ENCODE assay signal across 17 cellular contexts in the genomic region with DNA sequence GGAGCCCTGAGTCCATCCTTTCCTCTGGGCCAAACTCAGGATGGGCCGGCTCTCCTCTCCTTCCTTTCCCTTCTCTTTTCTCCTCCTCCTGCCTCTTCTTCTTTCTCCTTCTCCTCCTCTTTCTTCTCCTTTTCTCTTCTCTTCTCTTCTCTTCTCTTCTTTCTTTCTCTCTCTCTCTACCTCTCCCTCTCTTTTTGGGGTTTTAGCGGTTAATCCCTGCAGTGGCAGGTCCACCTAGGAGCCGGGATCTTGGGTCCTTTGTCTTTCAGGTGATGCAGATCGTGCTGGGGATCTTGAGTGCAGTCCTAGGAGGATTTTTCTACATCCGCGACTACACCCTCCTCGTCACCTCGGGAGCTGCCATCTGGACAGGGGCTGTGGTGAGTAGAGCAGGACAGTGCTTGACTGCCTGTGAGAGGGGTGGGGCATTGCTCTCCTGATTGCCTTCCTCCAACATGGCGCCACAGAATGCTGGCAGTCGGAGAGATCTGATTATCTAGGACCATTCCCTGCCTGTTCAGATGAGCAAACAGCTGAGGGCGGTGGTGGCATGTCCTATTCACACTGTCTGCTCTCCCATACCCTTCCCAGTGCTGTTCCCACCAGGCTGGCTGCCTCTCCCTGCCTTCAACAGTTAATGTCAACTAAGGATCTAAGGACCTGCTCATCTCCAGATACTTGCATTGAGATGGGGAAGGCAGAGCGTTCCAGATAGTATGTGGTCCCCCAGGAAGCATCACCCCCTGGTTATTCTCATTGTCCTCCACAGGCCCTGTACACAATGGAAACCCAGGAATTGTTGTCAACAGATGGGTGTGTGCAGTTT. TPM values are rescaled to one million over a fixed set of nuclear protein-coding genes. Genes with fewer than 3 reads are reported as not detected.
DNase-seq lines count a peak whose midpoint lies in the region; ATAC-seq and TF ChIP-seq lines count a peak whose summit lies in the region.
"Had no signal": no experiment of that assay in that cellular context is flagged by ENCODE, and none has a peak within 500 bp of the region (broad histone marks: within the 10 kb centered on the region; RNA-seq: fewer than 3 reads in every experiment).

No MANE protein-coding gene starts in this region.

- peak overlapping the region; percentile 33 for H3K27ac Mint-ChIP-seq in activated naive CD8-positive, alpha-beta T cell treated with anti-CD3 and anti-CD28 coated beads, Interleukin-2, amount 10 ng/mL, durations not matched to agents 7 days and 5 days
- H3K27ac Mint-ChIP-seq: activated CD8-positive, alpha-beta memory T cell treated with anti-CD3 and anti-CD28 coated beads, Interleukin-2, amount 10 ng/mL, durations not matched to agents 7 days and 5 days had no signal

- H3K27me3 ChIP-seq in breast epithelium (peaks cover 2 to 21% of the 10 kb centered on the region in 2 donors), mammary epithelial cell (ENCODE audit: insufficient read depth, low read length) (peaks cover 33% of the 10 kb centered on the region), mucosa of rectum (ENCODE audit: control insufficient read depth in 2 of 2, insufficient read depth in 2 of 2, low read length in 2 of 2) (no peaks in the 10 kb centered on the region), transverse colon (peaks cover 18% of the 10 kb centered on the region)

- H3K9ac ChIP-seq in mammary epithelial cell (ENCODE audit: insufficient read depth, low read length) (no peak overlapping the region), mucosa of rectum (ENCODE audit: low read depth in 1 of 2, low read length in 2 of 2) (peak overlapping the region; percentile 88 to 97)

- no peak for TF ChIP-seq EP300 in transverse colon (IDR thresholded peaks at IDR 0.05; ENCODE audit: low read depth)

- H3K4me1 ChIP-seq in breast epithelium (no peaks in the 10 kb centered on the region), mammary epithelial cell (ENCODE audit: insufficient read depth, low read length) (no peaks in the 10 kb centered on the region), mucosa of rectum (ENCODE audit: control insufficient read depth in 2 of 2, insufficient read depth in 2 of 2, low read length in 2 of 2) (peaks cover 22 to 30% of the 10 kb centered on the region in 2 donors), transverse colon (peaks cover 10 to 47% (median 33%) of the 10 kb centered on the region in 4 donors)

- POLR2A ChIA-PET in activated naive CD8-positive, alpha-beta T cell treated with anti-CD3 and anti-CD28 coated beads, Interleukin-2, amount 10 ng/mL, durations not matched to agents 7 days and 5 days (lab: Charles Lee), result no interaction called here

- H3K4me3 Mint-ChIP-seq in activated naive CD8-positive, alpha-beta T cell treated with anti-CD3 and anti-CD28 coated beads, Interleukin-2, amount 10 ng/mL, durations not matched to agents 7 days and 5 days, result no peak overlapping the region
- H3K4me3 Mint-ChIP-seq: activated CD8-positive, alpha-beta memory T cell treated with anti-CD3 and anti-CD28 coated beads, Interleukin-2, amount 10 ng/mL, durations not matched to agents 7 days and 5 days had no signal

- H3K27me3 Mint-ChIP-seq in activated naive CD8-positive, alpha-beta T cell treated with anti-CD3 and anti-CD28 coated beads, Interleukin-2, amount 10 ng/mL, durations not matched to agents 7 days and 5 days, result peaks cover 59% of the 10 kb centered on the region

- no peak for ATAC-seq in activated naive CD8-positive, alpha-beta T cell treated with anti-CD3 and anti-CD28 coated beads, Interleukin-2, amount 10 ng/mL, durations not matched to agents 7 days and 5 days (ENCODE audit: low read depth)
- no peak for ATAC-seq in HG02763 (IDR thresholded peaks at IDR 0.05; ENCODE audit: unreplicated experiment)
- ATAC-seq: activated CD8-positive, alpha-beta memory T cell treated with anti-CD3 and anti-CD28 coated beads, Interleukin-2, amount 10 ng/mL, durations not matched to agents 7 days and 5 days had no signal

- CTCF ChIA-PET in mammary epithelial cell (lab: Charles Lee; ENCODE audit: low non-redundant PET), result no interaction called here

- DNase-seq in breast epithelium (ENCODE audit: low spot score in 2 of 2), result no peak
- DNase-seq in mammary epithelial cell, result no peak
- no peak for DNase-seq in activated naive CD8-positive, alpha-beta T cell treated with anti-CD3 and anti-CD28 coated beads, Interleukin-2, amount 10 ng/mL, durations not matched to agents 7 days and 5 days
- peak; percentile 27 for DNase-seq in transverse colon
- no peak for DNase-seq in stimulated activated CD4-positive, alpha-beta T cell treated with anti-CD3 and anti-CD28 coated beads, Interleukin-15, amount 100 ng/mL, for 24 hours
- DNase-seq in stimulated activated CD4-positive, alpha-beta T cell treated with anti-CD3 and anti-CD28 coated beads, Interleukin-4, amount 100 ng/mL, for 1 hour, result no peak
- DNase-seq: activated CD8-positive, alpha-beta memory T cell treated with anti-CD3 and anti-CD28 coated beads, Interleukin-2, amount 10 ng/mL, durations not matched to agents 7 days and 5 days; anterior cingulate cortex; effector CD8-positive, alpha-beta T cell; Kasumi-1; mesenchymal stem cell had no signal

- in situ Hi-C loops in mammary epithelial cell (cut with MboI; ENCODE audit: low sequenced_read_pairs in 2 of 2) (no loop called here), transverse colon (cut with MboI; ENCODE audit: low pct_ligation_motif_present in 1 of 4, low pct_unique_long_range_greater_than_20kb in 1 of 4, low sequenced_read_pairs in 3 of 4) (no loop called here)

- TF ChIP-seq POLR2A in breast epithelium (IDR thresholded peaks at IDR 0.05), result no peak
- TF ChIP-seq POLR2A in transverse colon (IDR thresholded peaks at IDR 0.05), result peak; percentile 17

- H3K4me3 ChIP-seq in breast epithelium (peak overlapping the region in 2 of 3 donors; percentile 65 to 83), mammary epithelial cell (replicated peaks in 1 of 3; ENCODE audit: insufficient read depth in 1 of 3, low read depth in 2 of 3, low read length in 3 of 3) (no peak overlapping the region), mucosa of rectum (ENCODE audit: low read length in 2 of 2) (peak overlapping the region; percentile 76 to 93), transverse colon (peak overlapping the region in 3 of 4 donors; percentile 53 to 84 (median 71))

- no TSS peak for BruUV-seq in mammary epithelial cell (replicated peaks; lab: Mats Ljungman, UMichigan)

- no peaks in the 10 kb centered on the region for H3K79me2 ChIP-seq in mammary epithelial cell (ENCODE audit: insufficient read depth, low read length)

- H2AFZ ChIP-seq in mammary epithelial cell (ENCODE audit: low read depth, low read length), result no peak overlapping the region

- no peaks in the 10 kb centered on the region for H3K9me3 Mint-ChIP-seq in activated naive CD8-positive, alpha-beta T cell treated with anti-CD3 and anti-CD28 coated beads, Interleukin-2, amount 10 ng/mL, durations not matched to agents 7 days and 5 days

- H3K36me3 ChIP-seq in breast epithelium (no peaks in the 10 kb centered on the region), mammary epithelial cell (ENCODE audit: insufficient read depth, low read length) (no peaks in the 10 kb centered on the region), mucosa of rectum (ENCODE audit: control insufficient read depth in 2 of 2, insufficient read depth in 2 of 2, low read length in 2 of 2) (peaks cover 19 to 28% of the 10 kb centered on the region in 2 donors), transverse colon (peaks cover 0 to 13% (median 2%) of the 10 kb centered on the region in 4 donors)

- TF ChIP-seq CTCF in breast epithelium (IDR thresholded peaks at IDR 0.05) (no peak), mammary epithelial cell (conservative IDR thresholded peaks at IDR 0.05 in 1 of 2, IDR thresholded peaks at IDR 0.05 in 1 of 2; ENCODE audit: extremely low read depth in 1 of 2, insufficient read depth in 1 of 2, low read depth in 1 of 2, low read length in 2 of 2) (no peak), transverse colon (IDR thresholded peaks at IDR 0.05) (no peak)

- dilution Hi-C loops in mammary epithelial cell (cut with HindIII; ENCODE audit: low sequenced_read_pairs), result no loop called here

- H3K9me3 ChIP-seq in breast epithelium (peaks cover 16 to 17% of the 10 kb centered on the region in 2 donors), mammary epithelial cell (replicated peaks; ENCODE audit: insufficient read depth, low read length) (no peaks in the 10 kb centered on the region), mucosa of rectum (ENCODE audit: control insufficient read depth in 2 of 2, low read length in 2 of 2) (peaks cover 0 to 5% of the 10 kb centered on the region in 2 donors), transverse colon (peaks cover 0 to 14% of the 10 kb centered on the region in 2 donors)

- H3K4me1 Mint-ChIP-seq in activated naive CD8-positive, alpha-beta T cell treated with anti-CD3 and anti-CD28 coated beads, Interleukin-2, amount 10 ng/mL, durations not matched to agents 7 days and 5 days, result peaks cover 3% of the 10 kb centered on the region

- intact Hi-C loops in breast epithelium (cut with DNase I; ENCODE audit: low total_unique reads), result no loop called here
- intact Hi-C loops in mammary epithelial cell (cut with micrococcal nuclease), result no loop called here
- intact Hi-C loops in transverse colon (cut with DNase I; ENCODE audit: low total_unique reads), result loop anchor here (5.0 kb wide), 1 partner anchor 1205 kb away; no protein-coding TSS in a partner anchor

- no peaks in the 10 kb centered on the region for H3K36me3 Mint-ChIP-seq in activated naive CD8-positive, alpha-beta T cell treated with anti-CD3 and anti-CD28 coated beads, Interleukin-2, amount 10 ng/mL, durations not matched to agents 7 days and 5 days
- H3K36me3 Mint-ChIP-seq: activated CD8-positive, alpha-beta memory T cell treated with anti-CD3 and anti-CD28 coated beads, Interleukin-2, amount 10 ng/mL, durations not matched to agents 7 days and 5 days had no signal

- H3K27ac ChIP-seq in breast epithelium, result peak overlapping the region in 1 of 2 donors; percentile 87
- H3K27ac ChIP-seq in mammary epithelial cell (ENCODE audit: insufficient read depth, low read depth, low read length), result no peak overlapping the region
- H3K27ac ChIP-seq in mucosa of rectum (ENCODE audit: low read depth in 2 of 2, low read length in 2 of 2), result peak overlapping the region; percentile 95 to 96
- H3K27ac ChIP-seq in transverse colon, result peak overlapping the region; percentile 88 to 93 (median 91)

- no peak overlapping the region for H3K4me2 ChIP-seq in mammary epithelial cell (ENCODE audit: insufficient read depth, low read depth, low read length)

- 87% methylated on average over 12 of the region's 12 CpGs for WGBS in mammary epithelial cell (ENCODE audit: low coverage, missing lambda C conversion rate)
- 63 to 78% methylated on average over 3 to 12 of the region's 12 CpGs for WGBS in transverse colon (ENCODE audit: low coverage in 1 of 2), 2 donors

- no peaks in the 10 kb centered on the region for H4K20me1 ChIP-seq in mammary epithelial cell (ENCODE audit: insufficient read depth, low read length)

RNA-seq across cellular contexts. Expression of gene TMEM176A, which starts 1.6 kb away (rescaled TPM):
- total RNA-seq in breast epithelium (10 to 100 TPM; 28.3 to 66.5 (median 42.6) TPM), mammary epithelial cell (not detected), transverse colon (100 to 1,000 TPM in 3 of 4 donors, 10 to 100 TPM in 1; 44.6 to 210 (median 171) TPM)
- not detected for polyA plus RNA-seq in mammary epithelial cell
- polyA minus RNA-seq in mammary epithelial cell, result not detected
- total RNA-seq in activated naive CD8-positive, alpha-beta T cell treated with anti-CD3 and anti-CD28 coated beads, Interleukin-2, amount 10 ng/mL, durations not matched to agents 7 days and 5 days, result under 1 TPM in 1 of 2 experiments, not detected in 1; 0.54 TPM
- total RNA-seq: activated CD8-positive, alpha-beta memory T cell treated with anti-CD3 and anti-CD28 coated beads, Interleukin-2, amount 10 ng/mL, durations not matched to agents 7 days and 5 days; G401; glomerular endothelial cell; RPMI7951 had no signal

RNA-seq across cellular contexts. Expression of gene TMEM176B, which starts 2.0 kb away (rescaled TPM):
- 100 to 1,000 TPM in 1 of 3 donors, 10 to 100 TPM in 2; 49.1 to 105 (median 75.5) TPM for total RNA-seq in breast epithelium
- total RNA-seq in mammary epithelial cell, result under 1 TPM in 1 of 2 donors, not detected in 1; 0.17 TPM
- polyA plus RNA-seq in mammary epithelial cell, result not detected
- not detected for polyA minus RNA-seq in mammary epithelial cell
- under 1 TPM; 0.61 to 0.82 TPM for total RNA-seq in activated naive CD8-positive, alpha-beta T cell treated with anti-CD3 and anti-CD28 coated beads, Interleukin-2, amount 10 ng/mL, durations not matched to agents 7 days and 5 days
- 100 to 1,000 TPM in 3 of 4 donors, 10 to 100 TPM in 1; 30.4 to 369 (median 224) TPM for total RNA-seq in transverse colon
- total RNA-seq: activated CD8-positive, alpha-beta memory T cell treated with anti-CD3 and anti-CD28 coated beads, Interleukin-2, amount 10 ng/mL, durations not matched to agents 7 days and 5 days; glomerular endothelial cell; RPMI7951 had no signal

RNA-seq across cellular contexts. Expression of gene AOC1, which starts 50.2 kb away (rescaled TPM):
- total RNA-seq in breast epithelium (1 to 10 TPM in 1 of 3 donors, not detected in 2; 2.3 TPM), mammary epithelial cell (not detected), transverse colon (100 to 1,000 TPM; 143 to 687 (median 427) TPM)
- polyA plus RNA-seq in mammary epithelial cell, result not detected
- polyA minus RNA-seq in mammary epithelial cell, result not detected
- not detected for total RNA-seq in activated naive CD8-positive, alpha-beta T cell treated with anti-CD3 and anti-CD28 coated beads, Interleukin-2, amount 10 ng/mL, durations not matched to agents 7 days and 5 days
- total RNA-seq: activated CD8-positive, alpha-beta memory T cell treated with anti-CD3 and anti-CD28 coated beads, Interleukin-2, amount 10 ng/mL, durations not matched to agents 7 days and 5 days; glomerular endothelial cell; RPMI7951; sciatic nerve had no signal

Comparison
In these comparisons a context has a peak if more than half of its experiments do, and no peak if none do; other contexts are left out.
1. H3K4me3 ChIP-seq: peak in breast epithelium (2 of 3), mucosa of rectum (2 of 2) and transverse colon (3 of 4); none in mammary epithelial cell (0 of 3).
2. RNA of gene TMEM176A, which starts 1.6 kb away (total RNA-seq): 44.6 to 210 TPM in transverse colon and 28.3 to 66.5 TPM in breast epithelium; 0.54 TPM in activated naive CD8-positive, alpha-beta T cell treated with anti-CD3 and anti-CD28 coated beads, Interleukin-2, amount 10 ng/mL, durations not matched to agents 7 days and 5 days and not detected in mammary epithelial cell; every median in the first group is over 10 times any median in the second.
3. RNA of gene TMEM176B, which starts 2.0 kb away (total RNA-seq): 30.4 to 369 TPM in transverse colon and 49.1 to 105 TPM in breast epithelium; 0.61 to 0.82 TPM in activated naive CD8-positive, alpha-beta T cell treated with anti-CD3 and anti-CD28 coated beads, Interleukin-2, amount 10 ng/mL, durations not matched to agents 7 days and 5 days and 0.17 TPM in mammary epithelial cell; every median in the first group is over 10 times any median in the second.
4. RNA of gene AOC1, which starts 50.2 kb away (total RNA-seq): 143 to 687 TPM in transverse colon; 2.3 TPM in breast epithelium, not detected in mammary epithelial cell and not detected in activated naive CD8-positive, alpha-beta T cell treated with anti-CD3 and anti-CD28 coated beads, Interleukin-2, amount 10 ng/mL, durations not matched to agents 7 days and 5 days; every median in the first group is over 10 times any median in the second.